ENCODE assay signal across 1 cellular context in genomic region chrX:119852410-119853353, GRCh38.
TF ChIP-seq lines count a peak whose summit lies in the region.

Gene UPF3B, minus strand, starts transcription at chrX:119852963. Its CDS starts 35 bp downstream, at chrX:119852928.

TF ChIP-seq in HEK293, 187 proteins besides CTCF, POLR2A, EP300 and RAD21 (continued from another document and continues in another):
- TF ChIP-seq KLF9 (tag by site-specific recombination; IDR thresholded peaks at IDR 0.05; ENCODE audit: low read depth) = peak; percentile 52; the same call in 1 of the 2 replicates
- TF ChIP-seq ZFP41 (tag by site-specific recombination; IDR thresholded peaks at IDR 0.05; ENCODE audit: borderline replicate concordance) = no peak
- peak; percentile 52; the same call in 1 of the 2 replicates for TF ChIP-seq SP7 (tag by site-specific recombination; IDR thresholded peaks at IDR 0.05)
- peak; percentile 79 for TF ChIP-seq ZBTB48 (tag by site-specific recombination; IDR thresholded peaks at IDR 0.05)
- TF ChIP-seq ZNF501 (tag by site-specific recombination; IDR thresholded peaks at IDR 0.05) = peak; percentile 66; the same call in 1 of the 2 replicates
- no peak for TF ChIP-seq ZSCAN18 (tag by site-specific recombination; IDR thresholded peaks at IDR 0.05)
- TF ChIP-seq ZNF335 (tag by site-specific recombination; conservative IDR thresholded peaks at IDR 0.05) = peak; percentile 73
- peak; percentile 87 for TF ChIP-seq ZNF76 (tag by site-specific recombination; IDR thresholded peaks at IDR 0.05; ENCODE audit: borderline replicate concordance, low read depth)
- TF ChIP-seq ZNF518A (tag by site-specific recombination; conservative IDR thresholded peaks at IDR 0.05; ENCODE audit: low read depth) = no peak
- peak; percentile 63 for TF ChIP-seq KLF16 (tag by site-specific recombination; IDR thresholded peaks at IDR 0.05)
- TF ChIP-seq ZNF214 (tag by site-specific recombination; IDR thresholded peaks at IDR 0.05; ENCODE audit: borderline replicate concordance) = no peak
- TF ChIP-seq ZNF580 (tag by site-specific recombination; IDR thresholded peaks at IDR 0.05) = no peak
- 0 out of 2 replicates have a peak, but pooled peaks have one; percentile 26 for TF ChIP-seq KLF17 (tag by site-specific recombination; IDR thresholded peaks at IDR 0.05)
- no peak for TF ChIP-seq ZNF292 (tag by site-specific recombination; IDR thresholded peaks at IDR 0.05; ENCODE audit: borderline replicate concordance, low read depth)
- TF ChIP-seq ZNF24 (tag by site-specific recombination; IDR thresholded peaks at IDR 0.05) = 0 out of 2 replicates have a peak, but pooled peaks have one; percentile 33
- no peak for TF ChIP-seq ZFP3 (tag by site-specific recombination; IDR thresholded peaks at IDR 0.05; ENCODE audit: low read depth)
- TF ChIP-seq ZNF133 (tag by site-specific recombination; IDR thresholded peaks at IDR 0.05) = no peak
- TF ChIP-seq ZNF112 (tag by site-specific recombination; IDR thresholded peaks at IDR 0.05) = no peak
- TF ChIP-seq IKZF3 (tag by site-specific recombination; IDR thresholded peaks at IDR 0.05) = peak; percentile 95
- TF ChIP-seq ZBTB8A (tag by site-specific recombination; IDR thresholded peaks at IDR 0.05) = peak; percentile 91
- peak; percentile 78; the same call in 1 of the 2 replicates for TF ChIP-seq ZNF394 (tag by site-specific recombination; IDR thresholded peaks at IDR 0.05; ENCODE audit: borderline replicate concordance)
- TF ChIP-seq OSR2 (tag by site-specific recombination; IDR thresholded peaks at IDR 0.05) = peak; percentile 27; the same call in 1 of the 2 replicates
- TF ChIP-seq ZNF433 (tag by site-specific recombination; IDR thresholded peaks at IDR 0.05; ENCODE audit: low read depth) = no peak
- TF ChIP-seq ZNF140 (tag by site-specific recombination; IDR thresholded peaks at IDR 0.05) = no peak
- TF ChIP-seq BCL11B (tag by site-specific recombination; IDR thresholded peaks at IDR 0.05; ENCODE audit: low read depth) = peak; percentile 67; the same call in 1 of the 2 replicates
- peak; percentile 83; the same call in 1 of the 2 replicates for TF ChIP-seq ZBTB17 (tag by site-specific recombination; IDR thresholded peaks at IDR 0.05)
- no peak for TF ChIP-seq ZNF513 (tag by site-specific recombination; IDR thresholded peaks at IDR 0.05)
- 0 out of 2 replicates have a peak, but pooled peaks have one; percentile 63 for TF ChIP-seq ZSCAN30 (tag by site-specific recombination; IDR thresholded peaks at IDR 0.05)
- TF ChIP-seq ZNF670 (tag by site-specific recombination; IDR thresholded peaks at IDR 0.05; ENCODE audit: low read depth) = no peak
- TF ChIP-seq ZNF626 (tag by site-specific recombination; IDR thresholded peaks at IDR 0.05) = no peak
- TF ChIP-seq ZNF341 (tag by site-specific recombination; IDR thresholded peaks at IDR 0.05; ENCODE audit: low read depth) = peak; percentile 71
- no peak for TF ChIP-seq ZNF645 (tag by site-specific recombination; IDR thresholded peaks at IDR 0.05)
- no peak for TF ChIP-seq ZNF146 (tag by site-specific recombination; IDR thresholded peaks at IDR 0.05)
- TF ChIP-seq ZBTB1 (tag by site-specific recombination; IDR thresholded peaks at IDR 0.05) = no peak
- TF ChIP-seq ZNF175 (tag by site-specific recombination; IDR thresholded peaks at IDR 0.05) = no peak
- TF ChIP-seq ZNF280D (tag by site-specific recombination; IDR thresholded peaks at IDR 0.05) = no peak
- TF ChIP-seq ZNF596 (tag by site-specific recombination; IDR thresholded peaks at IDR 0.05) = no peak
- TF ChIP-seq ZNF555 (tag by site-specific recombination; conservative IDR thresholded peaks at IDR 0.05) = no peak
- TF ChIP-seq KLF1 (tag by site-specific recombination; IDR thresholded peaks at IDR 0.05) = 0 out of 2 replicates have a peak, but pooled peaks have one; percentile 17
- TF ChIP-seq ZNF426 (tag by site-specific recombination; IDR thresholded peaks at IDR 0.05) = no peak
- TF ChIP-seq ZBTB26 (tag by site-specific recombination; optimal IDR thresholded peaks at IDR 0.05) = peak; percentile 33
- TF ChIP-seq PRDM1 (tag by site-specific recombination; IDR thresholded peaks at IDR 0.05) = no peak
- peak; percentile 82 for TF ChIP-seq ZFP69B (tag by site-specific recombination; IDR thresholded peaks at IDR 0.05)
- TF ChIP-seq ZNF707 (tag by site-specific recombination; IDR thresholded peaks at IDR 0.05) = no peak
- TF ChIP-seq GLI4 (tag by site-specific recombination; IDR thresholded peaks at IDR 0.05) = no peak
- TF ChIP-seq ZBTB49 (tag by site-specific recombination; IDR thresholded peaks at IDR 0.05; ENCODE audit: low read depth) = no peak
- TF ChIP-seq ZNF274 (IDR thresholded peaks at IDR 0.05; ENCODE audit: low read length) = no peak
- no peak for TF ChIP-seq ZNF274 (tag by site-specific recombination; IDR thresholded peaks at IDR 0.05; ENCODE audit: borderline replicate concordance)
